Comparison of ENCODE assay signal across 11 cellular contexts in genomic region chr2:209473930-209474419, GRCh38. TPM values are rescaled to one million over a fixed set of nuclear protein-coding genes. Genes with fewer than 3 reads are reported as not detected.
DNase-seq lines count a peak whose midpoint lies in the region; FAIRE-seq and TF ChIP-seq lines count a peak whose summit lies in the region.
"Had no signal": no experiment of that assay in that cellular context is flagged by ENCODE, and none has a peak within 500 bp of the region (broad histone marks: within the 10 kb centered on the region; RNA-seq: fewer than 3 reads in every experiment).

No MANE protein-coding gene starts in this region.

- no peak for TF ChIP-seq POLR2A in erythroblast (IDR thresholded peaks at IDR 0.05; ENCODE audit: low read length)

- no peaks in the 10 kb centered on the region for H3K36me3 Mint-ChIP-seq in osteocyte (ENCODE audit: unreplicated experiment)

- peaks cover 24% of the 10 kb centered on the region for H3K4me1 Mint-ChIP-seq in osteocyte (ENCODE audit: unreplicated experiment)

- no peak for TF ChIP-seq CTCF in osteocyte (IDR thresholded peaks at IDR 0.05)

- DNase-seq in GM03348 (ENCODE audit: low spot score), result peak; percentile 69
- DNase-seq in NCI-H128 (lab: John Stamatoyannopoulos, UW; ENCODE audit: unreplicated experiment), result peak; percentile 29
- peak; percentile 78 for DNase-seq in brain pericyte (ENCODE audit: low read depth, low spot score)
- DNase-seq in osteocyte (ENCODE audit: extremely low spot score, unreplicated experiment), result no peak
- no peak for DNase-seq in NK-92 (lab: John Stamatoyannopoulos, UW; ENCODE audit: unreplicated experiment)
- no peak for DNase-seq in erythroblast (lab: John Stamatoyannopoulos, UW)
- no peak for DNase-seq in NCI-H187 (lab: John Stamatoyannopoulos, UW)
- DNase-seq in GM19239 (ENCODE audit: insufficient read length, low spot score), result no peak
- DNase-seq: stimulated activated CD4-positive, alpha-beta T cell treated with anti-CD3 and anti-CD28 coated beads, Interleukin-2, amount 100 ng/mL, for 24 hours had no signal

- no peaks in the 10 kb centered on the region for H3K9me3 Mint-ChIP-seq in osteocyte (ENCODE audit: unreplicated experiment)

- H3K27ac Mint-ChIP-seq in osteocyte (ENCODE audit: unreplicated experiment), result peak overlapping the region; percentile 29

- no peak overlapping the region for H3K4me3 Mint-ChIP-seq in osteocyte (ENCODE audit: unreplicated experiment)

- peaks cover 2% of the 10 kb centered on the region for H3K27me3 Mint-ChIP-seq in osteocyte (ENCODE audit: unreplicated experiment)

- no peak for FAIRE-seq in GM19239 (lab: Jason Lieb, UNC)
- FAIRE-seq: GM18507 had no signal

RNA-seq across cellular contexts. Expression of gene MAP2, which starts 50.1 kb away (rescaled TPM):
- total RNA-seq in osteocyte, result 7.2 and 8.2 TPM in 2 replicates
- total RNA-seq: T-helper 1 cell treated with Interleukin-12 subunit alpha and Interleukin-12 subunit beta and Interleukin-4 antibody, amounts not matched to agents 30 ng/mL and 1 ng/mL, for 36 hours had no signal

Comparison
In these comparisons a context has a peak if more than half of its experiments do, and no peak if none do; other contexts are left out.
1. DNase-seq: peak in GM03348 (single experiment), NCI-H128 (single experiment) and brain pericyte (single experiment); none in osteocyte (single experiment), NK-92 (single experiment), erythroblast (0 of 2), NCI-H187 (0 of 2) and GM19239 (single experiment).